Comparison of ENCODE assay signal across 8 cellular contexts in the genomic region with DNA sequence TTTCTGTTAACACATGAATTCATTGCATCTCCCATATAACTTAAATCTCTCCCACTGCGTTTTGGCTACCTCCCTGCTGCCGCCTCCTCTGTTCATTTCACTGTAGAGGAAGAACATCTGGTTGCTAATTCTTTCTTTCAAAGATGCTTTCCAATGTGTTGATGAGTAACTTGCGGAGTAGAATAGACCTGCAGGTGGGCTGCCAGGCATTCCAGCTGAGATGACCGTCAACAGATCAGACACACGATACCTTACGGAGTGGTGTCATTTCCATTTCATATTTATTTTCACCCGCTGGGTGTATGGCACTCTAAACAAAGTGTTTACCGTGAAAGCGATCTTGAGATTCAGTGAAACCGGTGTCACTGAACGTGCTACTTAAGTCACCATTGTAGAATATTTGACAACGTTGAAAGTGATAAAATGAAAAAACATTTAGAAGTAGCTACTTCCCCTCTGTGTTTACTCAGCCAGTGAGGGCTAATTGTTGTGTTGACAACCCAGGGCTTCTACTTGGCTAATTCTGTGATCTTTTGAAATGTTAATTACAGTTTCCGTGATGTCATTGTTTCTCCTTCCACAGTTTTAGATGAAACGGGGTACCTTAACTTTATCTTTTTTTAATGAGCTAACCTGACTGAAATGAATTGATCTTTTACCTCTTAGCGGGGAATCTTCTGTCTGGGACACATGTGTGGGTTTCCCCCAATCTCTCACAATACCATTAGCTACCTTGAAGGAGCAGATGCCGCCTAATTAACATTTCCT.
DNase-seq lines count a peak whose midpoint lies in the region; ATAC-seq and TF ChIP-seq lines count a peak whose summit lies in the region.

No MANE protein-coding gene starts in this region.

- no peaks in the 10 kb centered on the region for H3K36me3 Mint-ChIP-seq in stimulated activated effector memory CD8-positive, alpha-beta T cell treated with anti-CD3 and anti-CD28 coated beads, Interleukin-12 subunit alpha, Interleukin-12 subunit beta, amount 100 ng/mL, for 72 hours

- H3K4me1 Mint-ChIP-seq in stimulated activated effector memory CD8-positive, alpha-beta T cell treated with anti-CD3 and anti-CD28 coated beads, Interleukin-12 subunit alpha, Interleukin-12 subunit beta, amount 100 ng/mL, for 72 hours: no peaks in the 10 kb centered on the region

- no TSS peak for BruUV-seq in Panc1 (replicated peaks; lab: Mats Ljungman, UMichigan)

- H3K36me3 ChIP-seq in Panc1 (ENCODE audit: control insufficient read depth, insufficient read depth, low read length) (no peaks in the 10 kb centered on the region), adrenal gland (replicated peaks in 1 of 2) (no peaks in the 10 kb centered on the region)

- no peak overlapping the region for H3K27ac ChIP-seq in Panc1 (ENCODE audit: low read length)
- H3K27ac ChIP-seq in adrenal gland: no peak overlapping the region

- peak; percentile 88 for DNase-seq in COR-L47 (lab: John Stamatoyannopoulos, UW)
- no peak for DNase-seq in Panc1 (ENCODE audit: low read depth, low spot score)
- DNase-seq in left kidney (ENCODE audit: low read depth, low spot score): peak; percentile 42
- DNase-seq in adrenal gland: no peak
- no peak for DNase-seq in HPDE6-E6E7 (ENCODE audit: extremely low spot score)
- DNase-seq in stimulated activated effector memory CD8-positive, alpha-beta T cell treated with anti-CD3 and anti-CD28 coated beads, Interleukin-12 subunit alpha, Interleukin-12 subunit beta, amount 100 ng/mL, for 72 hours (ENCODE audit: low spot score in 2 of 2): no peak

- intact Hi-C loops in Panc1 (cut with micrococcal nuclease; ENCODE audit: unreplicated experiment): no loop called here
- intact Hi-C loops in adrenal gland (cut with DNase I): no loop called here

- no peaks in the 10 kb centered on the region for H3K9me3 Mint-ChIP-seq in stimulated activated effector memory CD8-positive, alpha-beta T cell treated with anti-CD3 and anti-CD28 coated beads, Interleukin-12 subunit alpha, Interleukin-12 subunit beta, amount 100 ng/mL, for 72 hours

- in situ Hi-C loops in Panc1 (cut with HindIII; ENCODE audit: low pct_unique_long_range_greater_than_20kb, low sequenced_read_pairs): no loop called here

- POLR2A ChIA-PET in Panc1 (lab: Charles Lee): no interaction called here

- CTCF ChIA-PET in Panc1 (lab: Charles Lee): no interaction called here

- H3K27me3 ChIP-seq in Panc1 (ENCODE audit: control insufficient read depth, insufficient read depth, low read length): no peaks in the 10 kb centered on the region
- H3K27me3 ChIP-seq in adrenal gland: no peaks in the 10 kb centered on the region

- no peak for TF ChIP-seq POLR2A in adrenal gland (IDR thresholded peaks at IDR 0.05)

- WGBS in adrenal gland, 4 donors: 20 to 25% (median 23%) methylated on average over 16 of the region's 16 CpGs

- H3K9me3 ChIP-seq in Panc1 (ENCODE audit: control insufficient read depth, insufficient read depth, low read depth, low read length) (no peaks in the 10 kb centered on the region), adrenal gland (replicated peaks in 1 of 3) (no peaks in the 10 kb centered on the region)

- TF ChIP-seq CTCF in Panc1 (IDR thresholded peaks at IDR 0.05): no peak
- no peak for TF ChIP-seq CTCF in adrenal gland (IDR thresholded peaks at IDR 0.05)

- peak; percentile 67 for ATAC-seq in GM21786 (IDR thresholded peaks at IDR 0.05; ENCODE audit: unreplicated experiment)
- 0 out of 2 replicates have a peak, but pooled peaks have one; percentile 42 for ATAC-seq in Panc1
- ATAC-seq in HG02610 (IDR thresholded peaks at IDR 0.05; ENCODE audit: unreplicated experiment): no peak
- no peak for ATAC-seq in stimulated activated effector memory CD8-positive, alpha-beta T cell treated with anti-CD3 and anti-CD28 coated beads, Interleukin-12 subunit alpha, Interleukin-12 subunit beta, amount 100 ng/mL, for 72 hours

- H3K4me3 ChIP-seq in Panc1 (ENCODE audit: low read depth in 2 of 2, low read length in 2 of 2) (peak overlapping the region; percentile 24 to 45), adrenal gland (peak overlapping the region in 1 of 4 donors; percentile 32)

- H3K4me1 ChIP-seq in Panc1 (ENCODE audit: control insufficient read depth, insufficient read depth, low read length) (no peaks in the 10 kb centered on the region), adrenal gland (replicated peaks in 1 of 2) (no peaks in the 10 kb centered on the region)

- H3K27ac Mint-ChIP-seq in stimulated activated effector memory CD8-positive, alpha-beta T cell treated with anti-CD3 and anti-CD28 coated beads, Interleukin-12 subunit alpha, Interleukin-12 subunit beta, amount 100 ng/mL, for 72 hours: no peak overlapping the region

- H3K4me3 Mint-ChIP-seq in stimulated activated effector memory CD8-positive, alpha-beta T cell treated with anti-CD3 and anti-CD28 coated beads, Interleukin-12 subunit alpha, Interleukin-12 subunit beta, amount 100 ng/mL, for 72 hours: no peak overlapping the region

Comparison
In these comparisons a context has a peak if more than half of its experiments do, and no peak if none do; other contexts are left out.
1. DNase-seq: peak in COR-L47 (single experiment) and left kidney (single experiment); none in Panc1 (single experiment), adrenal gland (0 of 7), HPDE6-E6E7 (single experiment) and stimulated activated effector memory CD8-positive, alpha-beta T cell treated with anti-CD3 and anti-CD28 coated beads, Interleukin-12 subunit alpha, Interleukin-12 subunit beta, amount 100 ng/mL, for 72 hours (0 of 2).
2. ATAC-seq: peak in GM21786 (single experiment) and Panc1 (single experiment); none in HG02610 (single experiment) and stimulated activated effector memory CD8-positive, alpha-beta T cell treated with anti-CD3 and anti-CD28 coated beads, Interleukin-12 subunit alpha, Interleukin-12 subunit beta, amount 100 ng/mL, for 72 hours (single experiment).